Comparison of ENCODE assay signal across 8 cellular contexts in the genomic region with DNA sequence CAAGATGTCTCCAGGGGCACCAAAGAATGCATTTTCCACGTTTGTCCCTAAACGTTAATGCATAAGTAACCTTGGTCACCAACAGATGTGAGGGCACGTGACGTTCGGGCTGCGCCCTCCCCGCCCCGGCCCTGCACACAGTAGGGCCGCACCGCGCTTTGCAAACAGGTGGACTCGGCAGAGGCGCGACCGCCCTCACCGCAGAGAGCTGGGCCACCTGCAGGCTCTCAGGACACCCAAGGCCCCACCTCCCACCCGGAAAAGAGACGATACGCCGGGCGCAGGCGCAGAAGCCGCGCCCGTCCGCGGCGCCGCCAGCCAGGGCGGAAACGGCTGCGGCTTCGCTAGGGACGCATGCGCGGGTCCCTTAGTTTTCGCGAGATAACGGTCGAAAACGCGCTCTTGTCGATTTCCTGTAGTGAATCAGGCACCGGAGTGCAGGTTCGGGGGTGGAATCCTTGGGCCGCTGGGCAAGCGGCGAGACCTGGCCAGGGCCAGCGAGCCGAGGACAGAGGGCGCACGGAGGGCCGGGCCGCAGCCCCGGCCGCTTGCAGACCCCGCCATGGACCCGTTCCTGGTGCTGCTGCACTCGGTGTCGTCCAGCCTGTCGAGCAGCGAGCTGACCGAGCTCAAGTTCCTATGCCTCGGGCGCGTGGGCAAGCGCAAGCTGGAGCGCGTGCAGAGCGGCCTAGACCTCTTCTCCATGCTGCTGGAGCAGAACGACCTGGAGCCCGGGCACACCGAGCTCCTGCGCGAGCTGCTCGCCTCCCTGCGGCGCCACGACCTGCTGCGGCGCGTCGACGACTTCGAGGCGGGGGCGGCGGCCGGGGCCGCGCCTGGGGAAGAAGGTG. TPM values are rescaled to one million over a fixed set of nuclear protein-coding genes. Genes with fewer than 3 reads are reported as not detected.
DNase-seq lines count a peak whose midpoint lies in the region; ATAC-seq and TF ChIP-seq lines count a peak whose summit lies in the region.

A gene with protein sequence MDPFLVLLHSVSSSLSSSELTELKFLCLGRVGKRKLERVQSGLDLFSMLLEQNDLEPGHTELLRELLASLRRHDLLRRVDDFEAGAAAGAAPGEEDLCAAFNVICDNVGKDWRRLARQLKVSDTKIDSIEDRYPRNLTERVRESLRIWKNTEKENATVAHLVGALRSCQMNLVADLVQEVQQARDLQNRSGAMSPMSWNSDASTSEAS (plus strand): TSS at position 399 of the 851 bp plus-strand sequence. CDS start 164 bp downstream, at position 563.

- intact Hi-C loops in CD4-positive, alpha-beta T cell (cut with DNase I, micrococcal nuclease) = loop anchor here in 1 of 2 experiments (1.0 to 10.0 kb wide), 5 partner anchors 67 to 1298 kb away; a partner anchor contains a TSS

- peaks cover 52% of the 10 kb centered on the region for H3K36me3 Mint-ChIP-seq in CD4-positive, alpha-beta T cell (ENCODE audit: low read depth)

- DNase-seq in CD4-positive, alpha-beta T cell = peak; percentile 84 to 91 (median 89)
- peak; percentile 89 for DNase-seq in HPDE6-E6E7 (ENCODE audit: extremely low spot score)
- DNase-seq in NOMO-1 (lab: John Stamatoyannopoulos, UW; ENCODE audit: unreplicated experiment in 2 of 2) = peak; percentile 89 to 92
- DNase-seq in activated CD8-positive, alpha-beta memory T cell treated with anti-CD3 and anti-CD28 coated beads for 48 hours (ENCODE audit: low read depth in 2 of 3, low spot score in 2 of 3) = peak; percentile 66 to 88 (median 74)
- DNase-seq in mesenteric fat pad (ENCODE audit: low spot score) = peak; percentile 96
- peak; percentile 77 for DNase-seq in stimulated activated CD8-positive, alpha-beta memory T cell treated with anti-CD3 and anti-CD28 coated beads, Interleukin-15, amount 100 ng/mL, for 1 hour (ENCODE audit: low read depth)

- TF ChIP-seq CTCF in CD4-positive, alpha-beta T cell (IDR thresholded peaks at IDR 0.05) = no peak

- POLR2A ChIA-PET in CD4-positive, alpha-beta T cell (lab: Charles Lee) = interaction anchor here (0.5 to 1.7 kb wide), 4 partner anchors 10 to 528 kb away, joined by 3 to 11 read pairs (median 7); a partner anchor contains a TSS

- H3K9me3 Mint-ChIP-seq in CD4-positive, alpha-beta T cell = no peaks in the 10 kb centered on the region

- peak within 1 kb of the TSS; percentile 97 for H3K27ac ChIP-seq in CD4-positive, alpha-beta T cell (ENCODE audit: low read depth, low read length)

- H3K4me3 ChIP-seq in endocrine pancreas (ENCODE audit: control insufficient read depth, insufficient read depth, low read length) = peak within 1 kb of the TSS; percentile 84

- H3K4me1 ChIP-seq in endocrine pancreas (ENCODE audit: control insufficient read depth, insufficient read depth, low read length) = no peaks in the 10 kb centered on the region

- ATAC-seq in CD4-positive, alpha-beta T cell (ENCODE audit: poor library complexity) = peak; percentile 52
- peak; percentile 69 for ATAC-seq in GM19438 (IDR thresholded peaks at IDR 0.05; ENCODE audit: low read depth, unreplicated experiment)

- H3K27me3 ChIP-seq in CD4-positive, alpha-beta T cell (ENCODE audit: control insufficient read depth, insufficient read depth, low read length) = no peaks in the 10 kb centered on the region
- H3K27me3 ChIP-seq in endocrine pancreas (ENCODE audit: control insufficient read depth, insufficient read depth, low read length) = no peaks in the 10 kb centered on the region

- H3K27ac Mint-ChIP-seq in CD4-positive, alpha-beta T cell = peak within 1 kb of the TSS; percentile 98

- CTCF ChIA-PET in CD4-positive, alpha-beta T cell (lab: Charles Lee) = interaction anchor here (2.3 kb wide), 1 partner anchor 7 kb away, joined by 9 read pairs; no protein-coding TSS in a partner anchor

- H3K9me3 ChIP-seq in CD4-positive, alpha-beta T cell (ENCODE audit: control insufficient read depth, low read length) = no peaks in the 10 kb centered on the region
- H3K9me3 ChIP-seq in endocrine pancreas (ENCODE audit: control insufficient read depth, low read length) = no peaks in the 10 kb centered on the region

- no peaks in the 10 kb centered on the region for H3K27me3 Mint-ChIP-seq in CD4-positive, alpha-beta T cell

- H3K9ac ChIP-seq in endocrine pancreas (ENCODE audit: control insufficient read depth, insufficient read depth, low read length) = peak within 1 kb of the TSS; percentile 96

- peak within 1 kb of the TSS; percentile 99 for H3K4me3 Mint-ChIP-seq in CD4-positive, alpha-beta T cell

- H3K4me1 Mint-ChIP-seq in CD4-positive, alpha-beta T cell (ENCODE audit: low read depth) = peaks cover 48% of the 10 kb centered on the region

- H3K36me3 ChIP-seq in endocrine pancreas (ENCODE audit: control insufficient read depth, insufficient read depth, low read length) = no peaks in the 10 kb centered on the region

RNA-seq across cellular contexts. Expression of the gene that starts here (rescaled TPM):
- 10 to 100 TPM; 14.5 to 16.5 TPM for total RNA-seq in CD4-positive, alpha-beta T cell
- total RNA-seq in mesenteric fat pad = 29.3 TPM

Comparison
In these comparisons a context has a peak if more than half of its experiments do, and no peak if none do; other contexts are left out.
1. Peak in every context shown above with its lines: DNase-seq, ATAC-seq, H3K4me3 ChIP-seq and H3K27ac ChIP-seq.